ENCODE assay signal across 1 cellular context in the genomic region with DNA sequence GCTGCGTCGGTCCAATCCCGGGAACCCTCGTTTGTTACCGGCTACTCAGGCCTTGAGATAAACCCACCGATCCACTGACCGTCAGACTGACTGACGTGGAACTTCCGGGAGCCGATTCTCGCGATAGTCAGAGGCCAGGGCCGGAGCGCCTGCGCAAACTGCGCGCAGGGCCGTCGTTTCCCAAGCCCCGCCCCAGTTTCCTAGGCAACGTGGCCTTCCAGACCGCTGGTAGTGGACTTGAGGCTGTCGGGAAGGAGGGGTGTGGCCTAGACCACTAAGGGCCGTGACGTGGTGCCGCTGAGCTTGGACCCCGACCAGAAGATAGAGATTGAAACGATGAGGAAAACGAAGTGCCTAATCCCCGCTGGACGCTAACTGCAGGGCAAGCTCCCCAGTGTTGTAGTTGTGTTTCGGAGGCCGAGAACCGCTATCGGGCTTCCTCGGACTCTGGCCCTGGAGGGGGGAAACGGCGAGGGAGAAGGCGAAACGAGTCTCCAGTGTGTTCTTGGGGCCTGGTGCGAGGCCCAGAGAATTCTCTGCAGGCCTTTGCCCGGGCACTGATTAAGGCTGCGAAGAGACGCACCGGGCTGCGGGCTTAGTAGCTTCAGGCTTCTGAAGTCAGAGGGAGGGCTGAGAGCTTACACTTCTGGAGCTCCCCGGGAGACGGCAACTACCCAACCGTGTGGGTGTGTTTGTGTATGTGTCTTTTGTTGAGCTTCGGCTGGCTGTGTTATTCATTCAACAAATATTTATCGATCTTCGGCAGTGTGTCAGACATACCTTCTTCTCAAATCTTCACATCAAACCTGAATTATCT.
TF ChIP-seq lines count a peak whose summit lies in the region.

Gene COPB2 (minus strand): TSS at position 96 of the 817 bp plus-strand sequence. CDS start 97 bp downstream, outside the sequence.

TF ChIP-seq in K562, 482 proteins besides CTCF, POLR2A, EP300 and RAD21 (continued from another document and continues in another):
- TF ChIP-seq HDAC1 (IDR thresholded peaks at IDR 0.05) = no peak; a peak in 1 of 4 replicates
- TF ChIP-seq KAT7 (CRISPR knock-in tag; IDR thresholded peaks at IDR 0.05; ENCODE audit: borderline replicate concordance) = no peak
- no peak for TF ChIP-seq BCOR (IDR thresholded peaks at IDR 0.05)
- TF ChIP-seq NFIX (CRISPR knock-in tag; IDR thresholded peaks at IDR 0.05; ENCODE audit: low read depth) = no peak
- peak; percentile 66 for TF ChIP-seq JUND (IDR thresholded peaks at IDR 0.05; ENCODE audit: borderline replicate concordance, low read depth, low read length)
- peak; percentile 8; the same call in 1 of the 3 replicates for TF ChIP-seq JUND (tag; IDR thresholded peaks at IDR 0.05; ENCODE audit: borderline replicate concordance, low read depth, low read length)
- no peak for TF ChIP-seq HMG20A (CRISPR knock-in tag; conservative IDR thresholded peaks at IDR 0.05)
- no peak for TF ChIP-seq ZC3H4 (CRISPR knock-in tag; IDR thresholded peaks at IDR 0.05; ENCODE audit: borderline replicate concordance)
- TF ChIP-seq HDAC6 (IDR thresholded peaks at IDR 0.05; ENCODE audit: low read depth, low read length) = no peak
- TF ChIP-seq CEBPZ (IDR thresholded peaks at IDR 0.05; ENCODE audit: borderline replicate concordance, low read depth, low read length) = no peak
- TF ChIP-seq ELF4 (CRISPR knock-in tag; IDR thresholded peaks at IDR 0.05) = no peak
- TF ChIP-seq ZNF23 (CRISPR knock-in tag; IDR thresholded peaks at IDR 0.05) = no peak
- no peak for TF ChIP-seq CEBPB (tag; IDR thresholded peaks at IDR 0.05)
- peak in 1 of 2 experiments; percentile 71 for TF ChIP-seq E2F6 (IDR thresholded peaks at IDR 0.05; ENCODE audit: borderline replicate concordance in 1 of 2, extremely low read depth in 1 of 2, insufficient read depth in 1 of 2, insufficient read length in 1 of 2, low read depth in 1 of 2, low read length in 1 of 2, poor library complexity in 1 of 2, severe bottlenecking in 1 of 2)
- no peak for TF ChIP-seq E4F1 (CRISPR knock-in tag; IDR thresholded peaks at IDR 0.05; ENCODE audit: borderline replicate concordance)
- TF ChIP-seq ZNF121 (CRISPR knock-in tag; conservative IDR thresholded peaks at IDR 0.05) = no peak
- no peak for TF ChIP-seq ZNF584 (CRISPR knock-in tag; IDR thresholded peaks at IDR 0.05; ENCODE audit: low read depth)
- TF ChIP-seq ZBTB7A (IDR thresholded peaks at IDR 0.05; ENCODE audit: borderline replicate concordance, control insufficient read depth, low read depth, low read length) = no peak
- no peak for TF ChIP-seq HNRNPL (IDR thresholded peaks at IDR 0.05; ENCODE audit: low read depth, low read length)
- TF ChIP-seq NCOA4 (IDR thresholded peaks at IDR 0.05; ENCODE audit: partially characterized antibody) = no peak
- no peak for TF ChIP-seq XRCC4 (IDR thresholded peaks at IDR 0.05; ENCODE audit: extremely low read depth, insufficient read depth, insufficient read length)
- no peak for TF ChIP-seq ZBTB43 (CRISPR knock-in tag; IDR thresholded peaks at IDR 0.05)
- no peak for TF ChIP-seq ZNF696 (CRISPR knock-in tag; conservative IDR thresholded peaks at IDR 0.05)
- TF ChIP-seq MCM3 (IDR thresholded peaks at IDR 0.05) = no peak
- no peak for TF ChIP-seq ADNP (tag; IDR thresholded peaks at IDR 0.05)
- TF ChIP-seq ZHX1 (conservative IDR thresholded peaks at IDR 0.05; ENCODE audit: low read length) = peak; percentile 88; the same call in 1 of the 2 replicates
- no peak for TF ChIP-seq ATF4 (CRISPR knock-in tag; IDR thresholded peaks at IDR 0.05)
- no peak for TF ChIP-seq RFX5 (IDR thresholded peaks at IDR 0.05; ENCODE audit: low read depth, low read length)
- TF ChIP-seq CHD2 (IDR thresholded peaks at IDR 0.05; ENCODE audit: low read depth, low read length) = peak; percentile 100
- no peak for TF ChIP-seq ZNF445 (CRISPR knock-in tag; IDR thresholded peaks at IDR 0.05; ENCODE audit: low read depth)
- TF ChIP-seq ZKSCAN1 (IDR thresholded peaks at IDR 0.05; ENCODE audit: low read depth, low read length) = no peak
- peak; percentile 9 for TF ChIP-seq HMGN3 (IDR thresholded peaks at IDR 0.05; ENCODE audit: borderline replicate concordance, extremely low read depth, insufficient read length, low read depth, low read length)
- no peak for TF ChIP-seq ZNF217 (CRISPR knock-in tag; IDR thresholded peaks at IDR 0.05)
- TF ChIP-seq GATAD2A (IDR thresholded peaks at IDR 0.05) = no peak
- no peak for TF ChIP-seq KLF6 (CRISPR knock-in tag; IDR thresholded peaks at IDR 0.05; ENCODE audit: borderline replicate concordance)
- TF ChIP-seq GABPA (tag; conservative IDR thresholded peaks at IDR 0.05; ENCODE audit: low read depth) = peak; percentile 85
- no peak for TF ChIP-seq MTA3 (IDR thresholded peaks at IDR 0.05; ENCODE audit: borderline replicate concordance)
- peak; percentile 83 for TF ChIP-seq POLR2AphosphoS5 (IDR thresholded peaks at IDR 0.05; ENCODE audit: control insufficient read depth, insufficient read depth, low read depth, low read length)
- TF ChIP-seq, protein P1, sequence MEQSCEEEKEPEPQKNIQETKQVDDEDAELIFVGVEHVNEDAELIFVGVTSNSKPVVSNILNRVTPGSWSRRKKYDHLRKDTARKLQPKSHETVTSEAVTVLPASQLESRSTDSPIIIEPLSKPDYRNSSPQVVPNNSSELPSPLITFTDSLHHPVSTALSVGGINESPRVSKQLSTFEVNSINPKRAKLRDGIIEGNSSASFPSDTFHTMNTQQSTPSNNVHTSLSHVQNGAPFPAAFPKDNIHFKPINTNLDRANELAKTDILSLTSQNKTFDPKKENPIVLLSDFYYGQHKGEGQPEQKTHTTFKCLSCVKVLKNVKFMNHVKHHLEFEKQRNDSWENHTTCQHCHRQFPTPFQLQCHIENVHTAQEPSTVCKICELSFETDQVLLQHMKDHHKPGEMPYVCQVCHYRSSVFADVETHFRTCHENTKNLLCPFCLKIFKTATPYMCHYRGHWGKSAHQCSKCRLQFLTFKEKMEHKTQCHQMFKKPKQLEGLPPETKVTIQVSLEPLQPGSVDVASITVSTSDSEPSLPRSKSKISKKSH (CRISPR knock-in tag; IDR thresholded peaks at IDR 0.05) = no peak
- no peak for TF ChIP-seq CUX1 (CRISPR knock-in tag; IDR thresholded peaks at IDR 0.05)
- TF ChIP-seq MAZ (CRISPR knock-in tag; conservative IDR thresholded peaks at IDR 0.05 in 1 of 2, IDR thresholded peaks at IDR 0.05 in 1 of 2) = peak; percentile 17 to 29; a peak in 2 of 4 replicates
